1 cellular context compared by ENCODE assay signal in genomic region chr15:57253082-57253481, GRCh38.
TF ChIP-seq lines count a peak whose summit lies in the region.

No MANE protein-coding gene starts in this region.

TF ChIP-seq in K562, 482 proteins besides CTCF, POLR2A, EP300 and RAD21 (continued from another document and continues in another):
- no peak for TF ChIP-seq ZHX1 (conservative IDR thresholded peaks at IDR 0.05; ENCODE audit: low read length)
- no peak for TF ChIP-seq SRF (CRISPR knock-in tag; IDR thresholded peaks at IDR 0.05)
- no peak for TF ChIP-seq ZNF165 (CRISPR knock-in tag; IDR thresholded peaks at IDR 0.05; ENCODE audit: borderline replicate concordance)
- no peak for TF ChIP-seq SMARCA5 (IDR thresholded peaks at IDR 0.05)
- TF ChIP-seq PHB2 (IDR thresholded peaks at IDR 0.05; ENCODE audit: low read depth): no peak
- TF ChIP-seq ZNF324 (CRISPR knock-in tag; IDR thresholded peaks at IDR 0.05): no peak
- TF ChIP-seq FOXJ2 (tag; IDR thresholded peaks at IDR 0.05): no peak
- no peak for TF ChIP-seq ZNF408 (CRISPR knock-in tag; IDR thresholded peaks at IDR 0.05; ENCODE audit: low read depth)
- TF ChIP-seq NR4A1 (CRISPR knock-in tag; IDR thresholded peaks at IDR 0.05): no peak
- TF ChIP-seq NR4A1 (tag; IDR thresholded peaks at IDR 0.05): 0 out of 2 replicates have a peak, but pooled peaks have one; percentile 55
- no peak for TF ChIP-seq SMARCC2 (IDR thresholded peaks at IDR 0.05; ENCODE audit: low read depth)
- TF ChIP-seq ZNF551 (CRISPR knock-in tag; IDR thresholded peaks at IDR 0.05): no peak
- no peak for TF ChIP-seq ZNF518B (CRISPR knock-in tag; IDR thresholded peaks at IDR 0.05)
- TF ChIP-seq ZNF707 (CRISPR knock-in tag; conservative IDR thresholded peaks at IDR 0.05): no peak
- TF ChIP-seq, protein P1, sequence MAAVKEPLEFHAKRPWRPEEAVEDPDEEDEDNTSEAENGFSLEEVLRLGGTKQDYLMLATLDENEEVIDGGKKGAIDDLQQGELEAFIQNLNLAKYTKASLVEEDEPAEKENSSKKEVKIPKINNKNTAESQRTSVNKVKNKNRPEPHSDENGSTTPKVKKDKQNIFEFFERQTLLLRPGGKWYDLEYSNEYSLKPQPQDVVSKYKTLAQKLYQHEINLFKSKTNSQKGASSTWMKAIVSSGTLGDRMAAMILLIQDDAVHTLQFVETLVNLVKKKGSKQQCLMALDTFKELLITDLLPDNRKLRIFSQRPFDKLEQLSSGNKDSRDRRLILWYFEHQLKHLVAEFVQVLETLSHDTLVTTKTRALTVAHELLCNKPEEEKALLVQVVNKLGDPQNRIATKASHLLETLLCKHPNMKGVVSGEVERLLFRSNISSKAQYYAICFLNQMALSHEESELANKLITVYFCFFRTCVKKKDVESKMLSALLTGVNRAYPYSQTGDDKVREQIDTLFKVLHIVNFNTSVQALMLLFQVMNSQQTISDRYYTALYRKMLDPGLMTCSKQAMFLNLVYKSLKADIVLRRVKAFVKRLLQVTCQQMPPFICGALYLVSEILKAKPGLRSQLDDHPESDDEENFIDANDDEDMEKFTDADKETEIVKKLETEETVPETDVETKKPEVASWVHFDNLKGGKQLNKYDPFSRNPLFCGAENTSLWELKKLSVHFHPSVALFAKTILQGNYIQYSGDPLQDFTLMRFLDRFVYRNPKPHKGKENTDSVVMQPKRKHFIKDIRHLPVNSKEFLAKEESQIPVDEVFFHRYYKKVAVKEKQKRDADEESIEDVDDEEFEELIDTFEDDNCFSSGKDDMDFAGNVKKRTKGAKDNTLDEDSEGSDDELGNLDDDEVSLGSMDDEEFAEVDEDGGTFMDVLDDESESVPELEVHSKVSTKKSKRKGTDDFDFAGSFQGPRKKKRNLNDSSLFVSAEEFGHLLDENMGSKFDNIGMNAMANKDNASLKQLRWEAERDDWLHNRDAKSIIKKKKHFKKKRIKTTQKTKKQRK (IDR thresholded peaks at IDR 0.05; ENCODE audit: borderline replicate concordance, low read depth, low read length): no peak
- no peak for TF ChIP-seq GTF2F1 (IDR thresholded peaks at IDR 0.05; ENCODE audit: low read depth, low read length)
- no peak for TF ChIP-seq ATF1 (CRISPR knock-in tag; IDR thresholded peaks at IDR 0.05)
- no peak for TF ChIP-seq ATF1 (tag; IDR thresholded peaks at IDR 0.05)
- TF ChIP-seq NR2C1 (IDR thresholded peaks at IDR 0.05): no peak
- TF ChIP-seq NR2C1 (tag; IDR thresholded peaks at IDR 0.05): peak; percentile 45; the same call in 1 of the 2 replicates
- TF ChIP-seq ZNF384 (IDR thresholded peaks at IDR 0.05; ENCODE audit: low read depth, low read length): no peak
- no peak for TF ChIP-seq ZNF274 (IDR thresholded peaks at IDR 0.05; ENCODE audit: borderline replicate concordance, low read depth, low read length)
- TF ChIP-seq RBM25 (IDR thresholded peaks at IDR 0.05; ENCODE audit: low read depth, low read length, severe bottlenecking): no peak
- no peak for TF ChIP-seq MXI1 (IDR thresholded peaks at IDR 0.05; ENCODE audit: low read depth, low read length)
- no peak for TF ChIP-seq ARID1B (IDR thresholded peaks at IDR 0.05)
- TF ChIP-seq ELF2 (CRISPR knock-in tag; IDR thresholded peaks at IDR 0.05): no peak
- no peak for TF ChIP-seq JUN (IDR thresholded peaks at IDR 0.05; ENCODE audit: borderline replicate concordance, low read depth, low read length)
- no peak for TF ChIP-seq JUN (CRISPR knock-in tag; IDR thresholded peaks at IDR 0.05; ENCODE audit: borderline replicate concordance)
- TF ChIP-seq PTTG1 (tag; IDR thresholded peaks at IDR 0.05; ENCODE audit: low read depth): 0 out of 2 replicates have a peak, but pooled peaks have one; percentile 16
- TF ChIP-seq POLR3G (IDR thresholded peaks at IDR 0.05; ENCODE audit: extremely low read depth, insufficient read length, insufficient replicate concordance): no peak
- TF ChIP-seq POLR2G (IDR thresholded peaks at IDR 0.05; ENCODE audit: low read depth, low read length): no peak
- no peak for TF ChIP-seq POLR2B (IDR thresholded peaks at IDR 0.05; ENCODE audit: low read depth, partially characterized antibody)
- TF ChIP-seq, protein P2, sequence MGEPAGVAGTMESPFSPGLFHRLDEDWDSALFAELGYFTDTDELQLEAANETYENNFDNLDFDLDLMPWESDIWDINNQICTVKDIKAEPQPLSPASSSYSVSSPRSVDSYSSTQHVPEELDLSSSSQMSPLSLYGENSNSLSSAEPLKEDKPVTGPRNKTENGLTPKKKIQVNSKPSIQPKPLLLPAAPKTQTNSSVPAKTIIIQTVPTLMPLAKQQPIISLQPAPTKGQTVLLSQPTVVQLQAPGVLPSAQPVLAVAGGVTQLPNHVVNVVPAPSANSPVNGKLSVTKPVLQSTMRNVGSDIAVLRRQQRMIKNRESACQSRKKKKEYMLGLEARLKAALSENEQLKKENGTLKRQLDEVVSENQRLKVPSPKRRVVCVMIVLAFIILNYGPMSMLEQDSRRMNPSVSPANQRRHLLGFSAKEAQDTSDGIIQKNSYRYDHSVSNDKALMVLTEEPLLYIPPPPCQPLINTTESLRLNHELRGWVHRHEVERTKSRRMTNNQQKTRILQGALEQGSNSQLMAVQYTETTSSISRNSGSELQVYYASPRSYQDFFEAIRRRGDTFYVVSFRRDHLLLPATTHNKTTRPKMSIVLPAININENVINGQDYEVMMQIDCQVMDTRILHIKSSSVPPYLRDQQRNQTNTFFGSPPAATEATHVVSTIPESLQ (CRISPR knock-in tag; IDR thresholded peaks at IDR 0.05): no peak
- no peak for TF ChIP-seq ADNP (tag; IDR thresholded peaks at IDR 0.05)
- TF ChIP-seq ZNF124 (CRISPR knock-in tag; IDR thresholded peaks at IDR 0.05): no peak
- TF ChIP-seq ZNF696 (CRISPR knock-in tag; conservative IDR thresholded peaks at IDR 0.05): no peak
- TF ChIP-seq, protein P3, sequence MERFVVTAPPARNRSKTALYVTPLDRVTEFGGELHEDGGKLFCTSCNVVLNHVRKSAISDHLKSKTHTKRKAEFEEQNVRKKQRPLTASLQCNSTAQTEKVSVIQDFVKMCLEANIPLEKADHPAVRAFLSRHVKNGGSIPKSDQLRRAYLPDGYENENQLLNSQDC (CRISPR knock-in tag; IDR thresholded peaks at IDR 0.05): no peak
- no peak for TF ChIP-seq ZNF133 (CRISPR knock-in tag; IDR thresholded peaks at IDR 0.05)
- no peak for TF ChIP-seq ZBTB49 (CRISPR knock-in tag; IDR thresholded peaks at IDR 0.05; ENCODE audit: borderline replicate concordance)
- no peak for TF ChIP-seq ZBTB1 (CRISPR knock-in tag; IDR thresholded peaks at IDR 0.05; ENCODE audit: borderline replicate concordance, low read depth)
- no peak for TF ChIP-seq SNIP1 (IDR thresholded peaks at IDR 0.05; ENCODE audit: low read depth)
- no peak for TF ChIP-seq FOXK1 (CRISPR knock-in tag; IDR thresholded peaks at IDR 0.05; ENCODE audit: borderline replicate concordance)
- TF ChIP-seq STAT5B (CRISPR knock-in tag; IDR thresholded peaks at IDR 0.05): no peak
- TF ChIP-seq TBL1XR1 (IDR thresholded peaks at IDR 0.05; ENCODE audit: low read length in 2 of 2): no peak
- TF ChIP-seq ZBTB7A (IDR thresholded peaks at IDR 0.05; ENCODE audit: borderline replicate concordance, control insufficient read depth, low read depth, low read length): no peak
- TF ChIP-seq HBP1 (CRISPR knock-in tag; IDR thresholded peaks at IDR 0.05): no peak
- TF ChIP-seq BACH1 (tag; IDR thresholded peaks at IDR 0.05): no peak
- no peak for TF ChIP-seq MYNN (IDR thresholded peaks at IDR 0.05)
- TF ChIP-seq MYNN (CRISPR knock-in tag; IDR thresholded peaks at IDR 0.05): no peak
- no peak for TF ChIP-seq SUPT5H (IDR thresholded peaks at IDR 0.05)
- TF ChIP-seq ZNF699 (CRISPR knock-in tag; IDR thresholded peaks at IDR 0.05; ENCODE audit: insufficient replicate concordance): no peak
- no peak for TF ChIP-seq SRSF1 (IDR thresholded peaks at IDR 0.05; ENCODE audit: low read depth, low read length)
- TF ChIP-seq ATF4 (CRISPR knock-in tag; IDR thresholded peaks at IDR 0.05): peak; percentile 91
- no peak for TF ChIP-seq HDAC3 (IDR thresholded peaks at IDR 0.05; ENCODE audit: borderline replicate concordance, partially characterized antibody)
- TF ChIP-seq ZFP91 (CRISPR knock-in tag; IDR thresholded peaks at IDR 0.05): no peak
- TF ChIP-seq KLF13 (tag; IDR thresholded peaks at IDR 0.05; ENCODE audit: borderline replicate concordance, low read depth): no peak
